1 cellular context compared by ENCODE assay signal in the genomic region with DNA sequence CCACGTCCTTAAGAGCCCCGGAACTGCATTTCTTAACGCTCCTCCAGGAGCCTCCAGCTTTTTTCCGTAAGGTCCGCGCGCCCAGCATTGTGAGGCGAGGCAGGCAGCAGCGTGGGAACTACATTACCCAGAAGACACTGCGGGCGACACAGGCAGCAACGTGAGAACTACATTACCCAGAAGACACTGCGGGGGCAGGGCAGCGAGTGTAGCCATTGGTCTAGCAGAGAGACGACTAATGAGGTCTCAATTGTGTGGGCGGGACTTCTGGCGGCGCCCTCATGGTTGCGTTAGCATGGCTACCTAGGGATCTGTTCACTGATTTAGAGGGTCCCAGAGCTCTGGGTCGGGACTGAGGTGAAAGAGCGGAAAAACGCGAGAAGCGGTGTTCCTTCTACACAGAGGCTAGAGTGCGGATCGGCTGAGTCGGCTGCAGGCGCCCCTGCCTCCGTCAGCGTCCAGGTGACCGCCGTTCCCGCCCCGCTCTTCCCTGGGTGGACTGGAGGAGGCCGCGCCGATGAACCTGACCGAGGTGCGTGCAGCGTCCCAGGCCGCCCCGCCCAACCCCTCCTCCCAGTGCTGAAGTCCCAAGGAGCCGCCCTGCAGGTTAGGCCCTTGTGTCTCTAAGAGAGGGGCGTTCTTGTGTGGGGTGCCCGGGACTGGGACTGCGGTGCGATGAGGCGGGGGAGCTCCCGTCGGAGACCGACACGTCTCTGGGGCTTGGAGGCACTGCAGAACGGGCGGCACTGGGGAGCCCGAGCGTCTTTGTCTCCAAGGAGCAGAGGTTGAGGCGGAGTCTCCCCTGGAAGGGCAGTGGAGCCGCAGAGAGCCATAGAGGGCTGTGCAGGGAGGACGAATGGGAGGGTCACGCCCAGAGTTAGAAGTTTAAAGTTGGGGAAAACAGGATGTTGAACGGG.
TF ChIP-seq lines count a peak whose summit lies in the region.

A gene (plus strand): TSS at position 264 of the 917 bp plus-strand sequence. CDS start 254 bp downstream, at position 518.

TF ChIP-seq in HepG2, 621 proteins besides CTCF, POLR2A, EP300 and RAD21 (continued from another document and continues in another):
- TF ChIP-seq ZBTB21 (CRISPR knock-in tag; IDR thresholded peaks at IDR 0.05): peak; percentile 58; the same call in 1 of the 2 replicates
- peak; percentile 55; the same call in 1 of the 2 replicates for TF ChIP-seq ZNF614 (CRISPR knock-in tag; IDR thresholded peaks at IDR 0.05; ENCODE audit: borderline replicate concordance)
- no peak for TF ChIP-seq DPF2 (CRISPR knock-in tag; IDR thresholded peaks at IDR 0.05; ENCODE audit: borderline replicate concordance, low read depth)
- peak; percentile 84 for TF ChIP-seq NR2C2 (CRISPR knock-in tag; IDR thresholded peaks at IDR 0.05; ENCODE audit: borderline replicate concordance)
- TF ChIP-seq HDAC1 (CRISPR knock-in tag; IDR thresholded peaks at IDR 0.05): peak; percentile 69; the same call in 1 of the 2 replicates
- TF ChIP-seq, protein P1, sequence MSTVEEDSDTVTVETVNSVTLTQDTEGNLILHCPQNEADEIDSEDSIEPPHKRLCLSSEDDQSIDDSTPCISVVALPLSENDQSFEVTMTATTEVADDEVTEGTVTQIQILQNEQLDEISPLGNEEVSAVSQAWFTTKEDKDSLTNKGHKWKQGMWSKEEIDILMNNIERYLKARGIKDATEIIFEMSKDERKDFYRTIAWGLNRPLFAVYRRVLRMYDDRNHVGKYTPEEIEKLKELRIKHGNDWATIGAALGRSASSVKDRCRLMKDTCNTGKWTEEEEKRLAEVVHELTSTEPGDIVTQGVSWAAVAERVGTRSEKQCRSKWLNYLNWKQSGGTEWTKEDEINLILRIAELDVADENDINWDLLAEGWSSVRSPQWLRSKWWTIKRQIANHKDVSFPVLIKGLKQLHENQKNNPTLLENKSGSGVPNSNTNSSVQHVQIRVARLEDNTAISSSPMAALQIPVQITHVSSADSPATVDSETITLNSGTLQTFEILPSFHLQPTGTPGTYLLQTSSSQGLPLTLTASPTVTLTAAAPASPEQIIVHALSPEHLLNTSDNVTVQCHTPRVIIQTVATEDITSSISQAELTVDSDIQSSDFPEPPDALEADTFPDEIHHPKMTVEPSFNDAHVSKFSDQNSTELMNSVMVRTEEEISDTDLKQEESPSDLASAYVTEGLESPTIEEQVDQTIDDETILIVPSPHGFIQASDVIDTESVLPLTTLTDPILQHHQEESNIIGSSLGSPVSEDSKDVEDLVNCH (CRISPR knock-in tag; IDR thresholded peaks at IDR 0.05): no peak; the same call in 1 of the 2 replicates
- peak; percentile 73 for TF ChIP-seq ASH2L (IDR thresholded peaks at IDR 0.05; ENCODE audit: insufficient read length, low read depth, low read length)
- no peak for TF ChIP-seq NR1H2 (CRISPR knock-in tag; IDR thresholded peaks at IDR 0.05; ENCODE audit: borderline replicate concordance, low read depth)
- no peak for TF ChIP-seq FOSL1 (CRISPR knock-in tag; IDR thresholded peaks at IDR 0.05; ENCODE audit: borderline replicate concordance)
- 0 out of 2 replicates have a peak, but pooled peaks have one; percentile 14 for TF ChIP-seq RARA (CRISPR knock-in tag; IDR thresholded peaks at IDR 0.05)
- no peak for TF ChIP-seq MEIS1 (CRISPR knock-in tag; IDR thresholded peaks at IDR 0.05; ENCODE audit: borderline replicate concordance)
- TF ChIP-seq, protein P2, sequence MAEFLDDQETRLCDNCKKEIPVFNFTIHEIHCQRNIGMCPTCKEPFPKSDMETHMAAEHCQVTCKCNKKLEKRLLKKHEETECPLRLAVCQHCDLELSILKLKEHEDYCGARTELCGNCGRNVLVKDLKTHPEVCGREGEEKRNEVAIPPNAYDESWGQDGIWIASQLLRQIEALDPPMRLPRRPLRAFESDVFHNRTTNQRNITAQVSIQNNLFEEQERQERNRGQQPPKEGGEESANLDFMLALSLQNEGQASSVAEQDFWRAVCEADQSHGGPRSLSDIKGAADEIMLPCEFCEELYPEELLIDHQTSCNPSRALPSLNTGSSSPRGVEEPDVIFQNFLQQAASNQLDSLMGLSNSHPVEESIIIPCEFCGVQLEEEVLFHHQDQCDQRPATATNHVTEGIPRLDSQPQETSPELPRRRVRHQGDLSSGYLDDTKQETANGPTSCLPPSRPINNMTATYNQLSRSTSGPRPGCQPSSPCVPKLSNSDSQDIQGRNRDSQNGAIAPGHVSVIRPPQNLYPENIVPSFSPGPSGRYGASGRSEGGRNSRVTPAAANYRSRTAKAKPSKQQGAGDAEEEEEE (CRISPR knock-in tag; IDR thresholded peaks at IDR 0.05; ENCODE audit: borderline replicate concordance): no peak
- TF ChIP-seq ZKSCAN8 (CRISPR knock-in tag; IDR thresholded peaks at IDR 0.05; ENCODE audit: borderline replicate concordance): no peak
- no peak for TF ChIP-seq BORCS8-MEF2B (CRISPR knock-in tag; IDR thresholded peaks at IDR 0.05)
- no peak for TF ChIP-seq NONO (IDR thresholded peaks at IDR 0.05)
- TF ChIP-seq NONO (CRISPR knock-in tag; conservative IDR thresholded peaks at IDR 0.05): 0 out of 2 replicates have a peak, but pooled peaks have one; percentile 3
- no peak for TF ChIP-seq NFKBIZ (CRISPR knock-in tag; IDR thresholded peaks at IDR 0.05)
- no peak for TF ChIP-seq SYNCRIP (IDR thresholded peaks at IDR 0.05; ENCODE audit: insufficient read depth, low read depth, low read length)
- TF ChIP-seq, protein P3, sequence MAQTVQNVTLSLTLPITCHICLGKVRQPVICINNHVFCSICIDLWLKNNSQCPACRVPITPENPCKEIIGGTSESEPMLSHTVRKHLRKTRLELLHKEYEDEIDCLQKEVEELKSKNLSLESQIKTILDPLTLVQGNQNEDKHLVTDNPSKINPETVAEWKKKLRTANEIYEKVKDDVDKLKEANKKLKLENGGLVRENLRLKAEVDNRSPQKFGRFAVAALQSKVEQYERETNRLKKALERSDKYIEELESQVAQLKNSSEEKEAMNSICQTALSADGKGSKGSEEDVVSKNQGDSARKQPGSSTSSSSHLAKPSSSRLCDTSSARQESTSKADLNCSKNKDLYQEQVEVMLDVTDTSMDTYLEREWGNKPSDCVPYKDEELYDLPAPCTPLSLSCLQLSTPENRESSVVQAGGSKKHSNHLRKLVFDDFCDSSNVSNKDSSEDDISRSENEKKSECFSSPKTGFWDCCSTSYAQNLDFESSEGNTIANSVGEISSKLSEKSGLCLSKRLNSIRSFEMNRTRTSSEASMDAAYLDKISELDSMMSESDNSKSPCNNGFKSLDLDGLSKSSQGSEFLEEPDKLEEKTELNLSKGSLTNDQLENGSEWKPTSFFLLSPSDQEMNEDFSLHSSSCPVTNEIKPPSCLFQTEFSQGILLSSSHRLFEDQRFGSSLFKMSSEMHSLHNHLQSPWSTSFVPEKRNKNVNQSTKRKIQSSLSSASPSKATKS (CRISPR knock-in tag; IDR thresholded peaks at IDR 0.05): no peak
- 0 out of 2 replicates have a peak, but pooled peaks have one; percentile 49 for TF ChIP-seq ZNF367 (CRISPR knock-in tag; IDR thresholded peaks at IDR 0.05; ENCODE audit: borderline replicate concordance)
- TF ChIP-seq ZBTB38 (CRISPR knock-in tag; IDR thresholded peaks at IDR 0.05): no peak
- TF ChIP-seq ZNF570 (CRISPR knock-in tag; IDR thresholded peaks at IDR 0.05; ENCODE audit: borderline replicate concordance): no peak
- TF ChIP-seq SAFB2 (CRISPR knock-in tag; IDR thresholded peaks at IDR 0.05; ENCODE audit: borderline replicate concordance, low read depth): no peak
- peak; percentile 29; the same call in 1 of the 2 replicates for TF ChIP-seq ZNF780A (CRISPR knock-in tag; IDR thresholded peaks at IDR 0.05)
- TF ChIP-seq SIX4 (CRISPR knock-in tag; IDR thresholded peaks at IDR 0.05): peak; percentile 52
- 0 out of 2 replicates have a peak, but pooled peaks have one; percentile 64 for TF ChIP-seq ZNF264 (CRISPR knock-in tag; IDR thresholded peaks at IDR 0.05)
- peak; percentile 12; the same call in 1 of the 2 replicates for TF ChIP-seq ZNF747 (CRISPR knock-in tag; IDR thresholded peaks at IDR 0.05; ENCODE audit: borderline replicate concordance)
- TF ChIP-seq SRSF9 (IDR thresholded peaks at IDR 0.05; ENCODE audit: borderline replicate concordance, insufficient read depth, low read depth, low read length, poor library complexity, severe bottlenecking): no peak
- TF ChIP-seq CBX2 (IDR thresholded peaks at IDR 0.05; ENCODE audit: low read depth, low read length): no peak
- no peak for TF ChIP-seq CBX2 (CRISPR knock-in tag; IDR thresholded peaks at IDR 0.05; ENCODE audit: low read depth)
- TF ChIP-seq ZC3H13 (CRISPR knock-in tag; IDR thresholded peaks at IDR 0.05): peak; percentile 80; the same call in 1 of the 2 replicates
- TF ChIP-seq SALL2 (CRISPR knock-in tag; IDR thresholded peaks at IDR 0.05): no peak
- peak; percentile 74 for TF ChIP-seq GABPA (IDR thresholded peaks at IDR 0.05; ENCODE audit: low read depth, low read length)
- TF ChIP-seq GABPA (CRISPR knock-in tag; IDR thresholded peaks at IDR 0.05; ENCODE audit: low read depth): peak; percentile 93
- no peak for TF ChIP-seq ZNF121 (CRISPR knock-in tag; IDR thresholded peaks at IDR 0.05)
- TF ChIP-seq RCOR2 (CRISPR knock-in tag; IDR thresholded peaks at IDR 0.05): no peak
- no peak for TF ChIP-seq ZNF160 (CRISPR knock-in tag; IDR thresholded peaks at IDR 0.05)
- peak; percentile 41; the same call in 1 of the 2 replicates for TF ChIP-seq POGZ (CRISPR knock-in tag; IDR thresholded peaks at IDR 0.05)
- no peak; the same call in 1 of the 2 replicates for TF ChIP-seq KLF9 (CRISPR knock-in tag; IDR thresholded peaks at IDR 0.05; ENCODE audit: low read depth)
- peak; percentile 99 for TF ChIP-seq ZNF143 (CRISPR knock-in tag; IDR thresholded peaks at IDR 0.05)
- no peak for TF ChIP-seq ZNF296 (CRISPR knock-in tag; conservative IDR thresholded peaks at IDR 0.05)
- no peak for TF ChIP-seq ATRX (CRISPR knock-in tag; IDR thresholded peaks at IDR 0.05; ENCODE audit: borderline replicate concordance)
- TF ChIP-seq, protein P4, sequence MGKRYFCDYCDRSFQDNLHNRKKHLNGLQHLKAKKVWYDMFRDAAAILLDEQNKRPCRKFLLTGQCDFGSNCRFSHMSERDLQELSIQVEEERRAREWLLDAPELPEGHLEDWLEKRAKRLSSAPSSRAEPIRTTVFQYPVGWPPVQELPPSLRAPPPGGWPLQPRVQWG (CRISPR knock-in tag; IDR thresholded peaks at IDR 0.05; ENCODE audit: borderline replicate concordance, low read depth): no peak
- TF ChIP-seq ZKSCAN5 (CRISPR knock-in tag; IDR thresholded peaks at IDR 0.05): no peak
- TF ChIP-seq CHD4 (IDR thresholded peaks at IDR 0.05; ENCODE audit: borderline replicate concordance, low read length): no peak
- no peak for TF ChIP-seq PAF1 (CRISPR knock-in tag; IDR thresholded peaks at IDR 0.05)
- no peak for TF ChIP-seq ZBTB8A (CRISPR knock-in tag; IDR thresholded peaks at IDR 0.05; ENCODE audit: borderline replicate concordance, low read depth)
- TF ChIP-seq, protein P5, sequence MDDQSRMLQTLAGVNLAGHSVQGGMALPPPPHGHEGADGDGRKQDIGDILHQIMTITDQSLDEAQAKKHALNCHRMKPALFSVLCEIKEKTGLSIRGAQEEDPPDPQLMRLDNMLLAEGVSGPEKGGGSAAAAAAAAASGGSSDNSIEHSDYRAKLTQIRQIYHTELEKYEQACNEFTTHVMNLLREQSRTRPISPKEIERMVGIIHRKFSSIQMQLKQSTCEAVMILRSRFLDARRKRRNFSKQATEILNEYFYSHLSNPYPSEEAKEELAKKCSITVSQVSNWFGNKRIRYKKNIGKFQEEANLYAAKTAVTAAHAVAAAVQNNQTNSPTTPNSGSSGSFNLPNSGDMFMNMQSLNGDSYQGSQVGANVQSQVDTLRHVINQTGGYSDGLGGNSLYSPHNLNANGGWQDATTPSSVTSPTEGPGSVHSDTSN (CRISPR knock-in tag; IDR thresholded peaks at IDR 0.05; ENCODE audit: borderline replicate concordance): no peak
- no peak for TF ChIP-seq PTBP1 (IDR thresholded peaks at IDR 0.05; ENCODE audit: low read depth, low read length, poor library complexity, severe bottlenecking)
- TF ChIP-seq SIN3A (IDR thresholded peaks at IDR 0.05; ENCODE audit: borderline replicate concordance, low read depth, low read length): no peak
- TF ChIP-seq HCFC1 (IDR thresholded peaks at IDR 0.05; ENCODE audit: low read depth, low read length): peak; percentile 99
- TF ChIP-seq ZNF207 (IDR thresholded peaks at IDR 0.05; ENCODE audit: borderline replicate concordance): no peak
- TF ChIP-seq, protein P6, sequence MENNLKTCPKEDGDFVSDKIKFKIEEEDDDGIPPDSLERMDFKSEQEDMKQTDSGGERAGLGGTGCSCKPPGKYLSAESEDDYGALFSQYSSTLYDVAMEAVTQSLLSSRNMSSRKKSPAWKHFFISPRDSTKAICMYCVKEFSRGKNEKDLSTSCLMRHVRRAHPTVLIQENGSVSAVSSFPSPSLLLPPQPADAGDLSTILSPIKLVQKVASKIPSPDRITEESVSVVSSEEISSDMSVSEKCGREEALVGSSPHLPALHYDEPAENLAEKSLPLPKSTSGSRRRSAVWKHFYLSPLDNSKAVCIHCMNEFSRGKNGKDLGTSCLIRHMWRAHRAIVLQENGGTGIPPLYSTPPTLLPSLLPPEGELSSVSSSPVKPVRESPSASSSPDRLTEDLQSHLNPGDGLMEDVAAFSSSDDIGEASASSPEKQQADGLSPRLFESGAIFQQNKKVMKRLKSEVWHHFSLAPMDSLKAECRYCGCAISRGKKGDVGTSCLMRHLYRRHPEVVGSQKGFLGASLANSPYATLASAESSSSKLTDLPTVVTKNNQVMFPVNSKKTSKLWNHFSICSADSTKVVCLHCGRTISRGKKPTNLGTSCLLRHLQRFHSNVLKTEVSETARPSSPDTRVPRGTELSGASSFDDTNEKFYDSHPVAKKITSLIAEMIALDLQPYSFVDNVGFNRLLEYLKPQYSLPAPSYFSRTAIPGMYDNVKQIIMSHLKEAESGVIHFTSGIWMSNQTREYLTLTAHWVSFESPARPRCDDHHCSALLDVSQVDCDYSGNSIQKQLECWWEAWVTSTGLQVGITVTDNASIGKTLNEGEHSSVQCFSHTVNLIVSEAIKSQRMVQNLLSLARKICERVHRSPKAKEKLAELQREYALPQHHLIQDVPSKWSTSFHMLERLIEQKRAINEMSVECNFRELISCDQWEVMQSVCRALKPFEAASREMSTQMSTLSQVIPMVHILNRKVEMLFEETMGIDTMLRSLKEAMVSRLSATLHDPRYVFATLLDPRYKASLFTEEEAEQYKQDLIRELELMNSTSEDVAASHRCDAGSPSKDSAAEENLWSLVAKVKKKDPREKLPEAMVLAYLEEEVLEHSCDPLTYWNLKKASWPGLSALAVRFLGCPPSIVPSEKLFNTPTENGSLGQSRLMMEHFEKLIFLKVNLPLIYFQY (CRISPR knock-in tag; IDR thresholded peaks at IDR 0.05; ENCODE audit: borderline replicate concordance): no peak
- TF ChIP-seq, protein P7, sequence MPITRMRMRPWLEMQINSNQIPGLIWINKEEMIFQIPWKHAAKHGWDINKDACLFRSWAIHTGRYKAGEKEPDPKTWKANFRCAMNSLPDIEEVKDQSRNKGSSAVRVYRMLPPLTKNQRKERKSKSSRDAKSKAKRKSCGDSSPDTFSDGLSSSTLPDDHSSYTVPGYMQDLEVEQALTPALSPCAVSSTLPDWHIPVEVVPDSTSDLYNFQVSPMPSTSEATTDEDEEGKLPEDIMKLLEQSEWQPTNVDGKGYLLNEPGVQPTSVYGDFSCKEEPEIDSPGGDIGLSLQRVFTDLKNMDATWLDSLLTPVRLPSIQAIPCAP (CRISPR knock-in tag; IDR thresholded peaks at IDR 0.05; ENCODE audit: low read depth): no peak
- TF ChIP-seq ARNT2 (CRISPR knock-in tag; IDR thresholded peaks at IDR 0.05; ENCODE audit: low read depth): peak; percentile 27; the same call in 1 of the 2 replicates
- TF ChIP-seq ZFP90 (CRISPR knock-in tag; IDR thresholded peaks at IDR 0.05; ENCODE audit: borderline replicate concordance): 0 out of 2 replicates have a peak, but pooled peaks have one; percentile 21
- no peak for TF ChIP-seq ZNF33B (CRISPR knock-in tag; IDR thresholded peaks at IDR 0.05)
- no peak for TF ChIP-seq ZNF530 (CRISPR knock-in tag; IDR thresholded peaks at IDR 0.05; ENCODE audit: low read depth)
- TF ChIP-seq KDM3A (CRISPR knock-in tag; IDR thresholded peaks at IDR 0.05; ENCODE audit: low read depth): no peak; the same call in 1 of the 2 replicates
